7 cellular contexts compared by ENCODE assay signal in genomic region chr6:149925974-149926777, GRCh38. TPM values are rescaled to one million over a fixed set of nuclear protein-coding genes. Genes with fewer than 3 reads are reported as not detected.
DNase-seq lines count a peak whose midpoint lies in the region; ATAC-seq and TF ChIP-seq lines count a peak whose summit lies in the region.

No MANE protein-coding gene starts in this region.

- H3K9me3 ChIP-seq in MG63 (no peaks in the 10 kb centered on the region), heart left ventricle (no peaks in the 10 kb centered on the region), upper lobe of right lung (no peaks in the 10 kb centered on the region)

- H3K4me1 ChIP-seq in heart left ventricle, result peaks cover 0 to 32% (median 20%) of the 10 kb centered on the region in 12 donors
- H3K4me1 ChIP-seq in upper lobe of right lung, result peaks cover 16% of the 10 kb centered on the region

- H3K36me3 Mint-ChIP-seq in activated naive CD8-positive, alpha-beta T cell treated with anti-CD3 and anti-CD28 coated beads for 36 hours, result no peaks in the 10 kb centered on the region

- TF ChIP-seq POLR2A in heart left ventricle (IDR thresholded peaks at IDR 0.05), result no peak

- H3K4me1 Mint-ChIP-seq in activated naive CD8-positive, alpha-beta T cell treated with anti-CD3 and anti-CD28 coated beads for 36 hours, result peaks cover 15% of the 10 kb centered on the region

- no peak for DNase-seq in GM13976 (ENCODE audit: low spot score)
- peak; percentile 82 for DNase-seq in MG63
- peak; percentile 15 for DNase-seq in SKM-1 treated with dmso at 0.1 percent for 144 hours (lab: John Stamatoyannopoulos, UW; ENCODE audit: unreplicated experiment)
- DNase-seq in activated naive CD8-positive, alpha-beta T cell treated with anti-CD3 and anti-CD28 coated beads for 36 hours, result peak; percentile 79
- DNase-seq in heart left ventricle, result peak; percentile 87 to 93 (median 90)
- peak; percentile 62 to 96 (median 78) for DNase-seq in posterior cingulate gyrus
- peak; percentile 93 for DNase-seq in upper lobe of right lung

- peaks cover 93% of the 10 kb centered on the region for H3K27me3 Mint-ChIP-seq in activated naive CD8-positive, alpha-beta T cell treated with anti-CD3 and anti-CD28 coated beads for 36 hours

- no peaks in the 10 kb centered on the region for H3K36me3 ChIP-seq in MG63
- H3K36me3 ChIP-seq in heart left ventricle, result no peaks in the 10 kb centered on the region
- H3K36me3 ChIP-seq in upper lobe of right lung, result no peaks in the 10 kb centered on the region

- intact Hi-C loops in heart left ventricle (cut with DNase I), result loop anchor here (1.0 to 10.0 kb wide), 13 partner anchors 29 to 361 kb away; partner anchors contain the start of genes GINM1 (in 3 of the 10), LATS1 (in 1 of the 10) and LRP11 (in 1 of the 10)
- intact Hi-C loops in posterior cingulate gyrus (cut with DNase I), result loop anchor here (1.0 to 5.0 kb wide), 2 partner anchors 92 to 204 kb away; no protein-coding TSS in a partner anchor
- intact Hi-C loops in upper lobe of right lung (cut with DNase I), result loop anchor here (5.0 kb wide), 1 partner anchor 84 kb away; no protein-coding TSS in a partner anchor

- H3K27ac Mint-ChIP-seq in activated naive CD8-positive, alpha-beta T cell treated with anti-CD3 and anti-CD28 coated beads for 36 hours, result no peak overlapping the region

- in situ Hi-C loops in GM13976 (cut with MboI; ENCODE audit: low sequenced_read_pairs, unreplicated experiment), result no loop called here

- ATAC-seq in heart left ventricle, result peak; percentile 84 to 93 (median 92)
- ATAC-seq in upper lobe of right lung, result peak; percentile 94

- H3K27me3 ChIP-seq in MG63 (peaks cover 19% of the 10 kb centered on the region), heart left ventricle (peaks cover 0 to 58% (median 24%) of the 10 kb centered on the region in 9 donors), upper lobe of right lung (peaks cover 22% of the 10 kb centered on the region)

- H3K4me3 ChIP-seq in MG63 (no peak overlapping the region), heart left ventricle (peak overlapping the region; percentile 42 to 63 (median 56)), upper lobe of right lung (peak overlapping the region; percentile 58)

- 2 to 4% (median 3%) methylated on average over 31 of the region's 31 CpGs for WGBS in heart left ventricle, 4 donors

- H3K27ac ChIP-seq in heart left ventricle, result peak overlapping the region in 10 of 12 donors; percentile 30 to 70 (median 58)
- H3K27ac ChIP-seq in upper lobe of right lung, result peak overlapping the region; percentile 51

- peak overlapping the region; percentile 56 for H3K4me3 Mint-ChIP-seq in activated naive CD8-positive, alpha-beta T cell treated with anti-CD3 and anti-CD28 coated beads for 36 hours

- TF ChIP-seq CTCF in GM13976 (IDR thresholded peaks at IDR 0.05; ENCODE audit: borderline replicate concordance, control extremely low read depth, extremely low read depth, insufficient read depth, missing control alignments) (peak; percentile 70), heart left ventricle (IDR thresholded peaks at IDR 0.05) (peak; percentile 72 to 95 (median 86)), upper lobe of right lung (IDR thresholded peaks at IDR 0.05) (peak; percentile 85)

- H3K9me3 Mint-ChIP-seq in activated naive CD8-positive, alpha-beta T cell treated with anti-CD3 and anti-CD28 coated beads for 36 hours, result no peaks in the 10 kb centered on the region

RNA-seq across cellular contexts. Expression of gene RAET1G, which starts 3.3 kb away (rescaled TPM):
- 3.2 TPM in 1 of 2 replicates, not detected in the other for total RNA-seq in MG63 (2014; rRNA removed; shearing (Covaris generic); ENCODE audit: low replicate concordance)
- not detected for total RNA-seq in activated naive CD8-positive, alpha-beta T cell treated with anti-CD3 and anti-CD28 coated beads for 36 hours
- total RNA-seq in heart left ventricle (1 to 10 TPM in 1 of 9 donors, under 1 TPM in 1, not detected in 7; 0.25 to 1.9 TPM), upper lobe of right lung (1.2 TPM)
- polyA plus RNA-seq in heart left ventricle, result under 1 TPM in 1 of 2 donors, not detected in 1; 0.22 TPM

RNA-seq across cellular contexts. Expression of gene ULBP2, which starts 15.6 kb away (rescaled TPM):
- 2.2 and 7.4 TPM in 2 replicates for total RNA-seq in MG63 (2014; rRNA removed; shearing (Covaris generic); ENCODE audit: low replicate concordance)
- total RNA-seq in activated naive CD8-positive, alpha-beta T cell treated with anti-CD3 and anti-CD28 coated beads for 36 hours, result under 1 TPM; 0.43 to 0.62 TPM
- total RNA-seq in heart left ventricle, result 1 to 10 TPM in 3 of 9 donors, under 1 TPM in 6; 0.27 to 2.3 (median 0.85) TPM
- polyA plus RNA-seq in heart left ventricle, result 1 to 10 TPM in 1 of 2 donors, under 1 TPM in 1; 0.34 to 3.7 TPM
- 2.3 TPM for total RNA-seq in upper lobe of right lung

RNA-seq across cellular contexts. Expression of gene RAET1E, which starts 28.3 kb away (rescaled TPM):
- total RNA-seq in MG63 (2014; rRNA removed; shearing (Covaris generic); ENCODE audit: low replicate concordance), result 2.8 and 5.7 TPM in 2 replicates
- total RNA-seq in activated naive CD8-positive, alpha-beta T cell treated with anti-CD3 and anti-CD28 coated beads for 36 hours, result not detected
- total RNA-seq in heart left ventricle (1 to 10 TPM in 1 of 9 donors, under 1 TPM in 3, not detected in 5; 0.12 to 5.0 (median 0.50) TPM), upper lobe of right lung (0.96 TPM)
- under 1 TPM in 1 of 2 donors, not detected in 1; 0.46 TPM for polyA plus RNA-seq in heart left ventricle

RNA-seq across cellular contexts. Expression of gene ULBP1, which starts 37.6 kb away (rescaled TPM):
- total RNA-seq in MG63 (2014; rRNA removed; shearing (Covaris generic); ENCODE audit: low replicate concordance), result 1.5 and 2.5 TPM in 2 replicates
- total RNA-seq in activated naive CD8-positive, alpha-beta T cell treated with anti-CD3 and anti-CD28 coated beads for 36 hours, result 1 to 10 TPM; 2.8 to 2.9 TPM
- total RNA-seq in heart left ventricle (under 1 TPM; 0.10 to 0.52 (median 0.25) TPM), upper lobe of right lung (1.2 TPM)
- under 1 TPM; 0.11 to 0.33 TPM for polyA plus RNA-seq in heart left ventricle
